12 cellular contexts compared by ENCODE assay signal in genomic region chr15:29050870-29051269, GRCh38.
DNase-seq lines count a peak whose midpoint lies in the region; FAIRE-seq and TF ChIP-seq lines count a peak whose summit lies in the region.
"Had no signal": no experiment of that assay in that cellular context is flagged by ENCODE, and none has a peak within 500 bp of the region (broad histone marks: within the 10 kb centered on the region; RNA-seq: fewer than 3 reads in every experiment).

No MANE protein-coding gene starts in this region.

- H2AFZ ChIP-seq in mesenchymal stem cell (ENCODE audit: low read depth, low read length) (no peak overlapping the region), osteoblast (ENCODE audit: low read length) (no peak overlapping the region)

- H3K4me2 ChIP-seq in mesenchymal stem cell (ENCODE audit: low read length, poor library complexity, severe bottlenecking) (no peak overlapping the region), osteoblast (ENCODE audit: insufficient read depth, low read length) (no peak overlapping the region)
- H3K4me2 ChIP-seq: BLaER1 treated with 17β-estradiol and CSF1 and Interleukin-3, amounts not matched to agents 10 nM and 100 nM had no signal

- no peak overlapping the region for H3K27ac ChIP-seq in mesenchymal stem cell (ENCODE audit: low read length, poor library complexity, severe bottlenecking)
- no peak overlapping the region for H3K27ac ChIP-seq in osteoblast (ENCODE audit: low read depth, low read length)
- no peak overlapping the region for H3K27ac ChIP-seq in prostate gland
- H3K27ac ChIP-seq: BLaER1 treated with 17β-estradiol and CSF1 and Interleukin-3, amounts not matched to agents 10 nM and 100 nM; esophagus squamous epithelium had no signal

- intact Hi-C loops in prostate gland (cut with DNase I), result no loop called here

- H4K8ac ChIP-seq in mesenchymal stem cell (ENCODE audit: low read length), result no peak overlapping the region

- peaks cover 1% of the 10 kb centered on the region for H3K79me1 ChIP-seq in mesenchymal stem cell (replicated peaks; ENCODE audit: low read length, poor library complexity, severe bottlenecking)

- TF ChIP-seq CTCF in BJ (IDR thresholded peaks at IDR 0.05; ENCODE audit: insufficient read depth, low read depth, low read length), result no peak
- no peak for TF ChIP-seq CTCF in cardiac fibroblast (IDR thresholded peaks at IDR 0.05; ENCODE audit: low read depth, low read length)
- no peak for TF ChIP-seq CTCF in osteoblast (IDR thresholded peaks at IDR 0.05; ENCODE audit: extremely low read depth, low read depth, low read length)
- no peak for TF ChIP-seq CTCF in prostate gland (IDR thresholded peaks at IDR 0.05)

- no peaks in the 10 kb centered on the region for H3K36me3 ChIP-seq in BJ (ENCODE audit: control insufficient read depth, insufficient read depth, low read length)
- H3K36me3 ChIP-seq in mesenchymal stem cell (ENCODE audit: control insufficient read depth in 1 of 2, insufficient read depth in 2 of 2, low read depth in 1 of 2, low read length in 2 of 2), result peaks cover 0 to 7% of the 10 kb centered on the region in 2 experiments
- no peaks in the 10 kb centered on the region for H3K36me3 ChIP-seq in osteoblast (ENCODE audit: insufficient read depth, low read length)
- H3K36me3 ChIP-seq in prostate gland, result no peaks in the 10 kb centered on the region
- H3K36me3 ChIP-seq: esophagus squamous epithelium had no signal

- H3K27me3 ChIP-seq in BJ (ENCODE audit: control insufficient read depth, insufficient read depth, low read length) (no peaks in the 10 kb centered on the region), mesenchymal stem cell (ENCODE audit: control insufficient read depth in 1 of 2, insufficient read depth in 1 of 2, low read length in 2 of 2) (no peaks in the 10 kb centered on the region), osteoblast (ENCODE audit: insufficient read depth, low read length) (no peaks in the 10 kb centered on the region), prostate gland (replicated peaks; ENCODE audit: insufficient read depth) (no peaks in the 10 kb centered on the region)
- H3K27me3 ChIP-seq: BLaER1 treated with 17β-estradiol and CSF1 and Interleukin-3, amounts not matched to agents 10 nM and 100 nM; esophagus squamous epithelium had no signal

- H3K18ac ChIP-seq in mesenchymal stem cell (ENCODE audit: low read depth in 1 of 2, low read length in 2 of 2), result no peak overlapping the region

- 86% methylated on average over 6 of the region's 6 CpGs for WGBS in mesenchymal stem cell
- 59% methylated on average over 6 of the region's 6 CpGs for WGBS in prostate gland

- H2BK120ac ChIP-seq in mesenchymal stem cell (ENCODE audit: low read depth, low read length), result no peak overlapping the region

- no peaks in the 10 kb centered on the region for H3K9me3 ChIP-seq in mesenchymal stem cell (ENCODE audit: control insufficient read depth, low read length)
- no peaks in the 10 kb centered on the region for H3K9me3 ChIP-seq in osteoblast (ENCODE audit: low read depth, low read length)
- H3K9me3 ChIP-seq in prostate gland, result no peaks in the 10 kb centered on the region
- H3K9me3 ChIP-seq: esophagus squamous epithelium had no signal

- H3K4ac ChIP-seq in mesenchymal stem cell (ENCODE audit: low read depth in 1 of 2, low read length in 2 of 2), result no peak overlapping the region

- peak overlapping the region in 1 of 2 experiments; percentile 2 for H3K23ac ChIP-seq in mesenchymal stem cell (ENCODE audit: low read length in 2 of 2)

- no peak overlapping the region for H2BK5ac ChIP-seq in mesenchymal stem cell (ENCODE audit: low read depth, low read length, poor library complexity, severe bottlenecking)

- CTCF ChIA-PET in BJ (lab: Yijun Ruan, JAX), result interaction anchor here (1.0 to 1.1 kb wide), 2 partner anchors 53 to 74 kb away, joined by 3 read pairs; no protein-coding TSS in a partner anchor

- H3K4me1 ChIP-seq in mesenchymal stem cell (ENCODE audit: control insufficient read depth, insufficient read depth, low read depth, low read length) (no peaks in the 10 kb centered on the region), osteoblast (ENCODE audit: insufficient read depth, low read length) (no peaks in the 10 kb centered on the region), prostate gland (replicated peaks) (no peaks in the 10 kb centered on the region)
- H3K4me1 ChIP-seq: BLaER1 treated with 17β-estradiol and CSF1 and Interleukin-3, amounts not matched to agents 10 nM and 100 nM; esophagus squamous epithelium had no signal

- POLR2A ChIA-PET in BJ (lab: Charles Lee), result interaction anchor here (0.6 kb wide), 1 partner anchor 305 kb away, joined by 5 read pairs; no protein-coding TSS in a partner anchor

- H3K79me2 ChIP-seq in osteoblast (ENCODE audit: insufficient read depth, low read length), result no peaks in the 10 kb centered on the region

- no peak overlapping the region for H3K9ac ChIP-seq in mesenchymal stem cell (ENCODE audit: low read length)
- H3K9ac ChIP-seq: BLaER1 treated with 17β-estradiol and CSF1 and Interleukin-3, amounts not matched to agents 10 nM and 100 nM had no signal

- H3K14ac ChIP-seq in mesenchymal stem cell (ENCODE audit: low read length in 2 of 2), result peak overlapping the region in 1 of 2 experiments; percentile 5

- TF ChIP-seq POLR2A in H54 (IDR thresholded peaks at IDR 0.05; ENCODE audit: low read depth, low read length) (no peak), prostate gland (IDR thresholded peaks at IDR 0.05) (no peak)

- H4K20me1 ChIP-seq in osteoblast (ENCODE audit: insufficient read depth, low read length), result peaks cover 4% of the 10 kb centered on the region
- H4K20me1 ChIP-seq: BLaER1 treated with 17β-estradiol and CSF1 and Interleukin-3, amounts not matched to agents 10 nM and 100 nM had no signal

- H3K4me3 ChIP-seq in BJ (ENCODE audit: low read depth, low read length) (no peak overlapping the region), cardiac fibroblast (replicated peaks in 1 of 2; ENCODE audit: low read depth in 2 of 2, low read length in 2 of 2) (no peak overlapping the region), mesenchymal stem cell (ENCODE audit: insufficient read depth in 1 of 2, low read depth in 1 of 2, low read length in 2 of 2) (no peak overlapping the region), osteoblast (ENCODE audit: insufficient read depth, low read length) (no peak overlapping the region), prostate gland (no peak overlapping the region)
- H3K4me3 ChIP-seq: BLaER1 treated with 17β-estradiol and CSF1 and Interleukin-3, amounts not matched to agents 10 nM and 100 nM; esophagus squamous epithelium had no signal

- H2BK12ac ChIP-seq in mesenchymal stem cell (ENCODE audit: low read length in 2 of 2), result no peak overlapping the region

- no peak overlapping the region for H4K91ac ChIP-seq in mesenchymal stem cell (ENCODE audit: low read length)

- H2BK15ac ChIP-seq in mesenchymal stem cell (ENCODE audit: low read depth, poor library complexity, severe bottlenecking), result no peak overlapping the region

- FAIRE-seq in H54 (lab: Jason Lieb, UNC), result no peak
- FAIRE-seq: colon had no signal

- H2AK5ac ChIP-seq in mesenchymal stem cell (ENCODE audit: low read length, severe bottlenecking), result no peak overlapping the region

- DNase-seq in BJ (ENCODE audit: low read depth) (peak; percentile 19), RPMI7951 (ENCODE audit: low read depth) (peak; percentile 31), cardiac fibroblast (ENCODE audit: low read depth in 2 of 2) (peak; percentile 39 to 44), mesenchymal stem cell (peak; percentile 61), occipital lobe (lab: John Stamatoyannopoulos, UW) (no peak), osteoblast (ENCODE audit: insufficient read length, low spot score, missing footprints) (no peak), H54 (ENCODE audit: insufficient read length, low spot score) (no peak), prostate gland (ENCODE audit: low spot score) (no peak)
- DNase-seq: activated CD4-positive, alpha-beta T cell treated with anti-CD3 and anti-CD28 coated beads for 4 hours; esophagus squamous epithelium had no signal

Comparison
In these comparisons a context has a peak if more than half of its experiments do, and no peak if none do; other contexts are left out.
1. DNase-seq: peak in BJ (single experiment), RPMI7951 (single experiment), cardiac fibroblast (2 of 2) and mesenchymal stem cell (single experiment); none in occipital lobe (single experiment), osteoblast (single experiment), H54 (single experiment) and prostate gland (single experiment).